Comparison of ENCODE assay signal across 14 cellular contexts in the genomic region with DNA sequence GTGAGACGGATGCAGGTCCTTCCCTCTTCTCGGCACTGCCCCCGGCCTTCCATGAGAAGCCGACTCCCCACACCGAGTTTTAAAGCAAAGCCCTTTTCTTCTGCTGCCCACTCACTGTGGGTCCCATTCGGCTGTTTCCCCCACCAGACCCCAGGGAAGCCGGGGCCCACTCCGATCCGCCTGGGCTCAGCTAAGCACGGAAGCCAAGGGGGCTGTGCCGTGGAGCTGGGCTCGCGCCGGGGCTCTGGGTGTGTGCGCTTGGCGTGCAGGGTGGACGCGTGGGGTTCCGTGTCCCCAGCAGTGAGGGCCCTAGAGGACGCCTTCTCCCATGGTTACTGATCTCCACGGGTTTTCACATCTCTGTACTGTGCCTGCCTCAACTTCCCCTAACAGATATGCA.
A peak's percentile ranks its signal among the peaks of the same experiment; 100 is the strongest.
DNase-seq lines count a peak whose midpoint lies in the region; ATAC-seq and TF ChIP-seq lines count a peak whose summit lies in the region.
"Had no signal": no experiment of that assay in that cellular context is flagged by ENCODE, and none has a peak within 500 bp of the region (broad histone marks: within the 10 kb centered on the region; RNA-seq: fewer than 3 reads in every experiment).

No MANE protein-coding gene starts in this region.

- H3K4me1 ChIP-seq in OCI-LY7 (ENCODE audit: insufficient read depth, low read length, poor library complexity, severe bottlenecking), result peaks cover 55% of the 10 kb centered on the region

- H3K27me3 Mint-ChIP-seq in activated naive CD8-positive, alpha-beta T cell treated with anti-CD3 and anti-CD28 coated beads, Interleukin-2, amount 50 U/mL, for 24 hours, result no peaks in the 10 kb centered on the region
- no peaks in the 10 kb centered on the region for H3K27me3 Mint-ChIP-seq in activated naive CD8-positive, alpha-beta T cell treated with anti-CD3 and anti-CD28 coated beads for 36 hours
- peaks cover 0 to 10% (median 4%) of the 10 kb centered on the region in 3 donors for H3K27me3 Mint-ChIP-seq in immature natural killer cell (ENCODE audit: low read depth in 3 of 3)
- H3K27me3 Mint-ChIP-seq: CD4-positive, alpha-beta memory T cell had no signal

- ATAC-seq in activated naive CD8-positive, alpha-beta T cell treated with anti-CD3 and anti-CD28 coated beads, Interleukin-2, amount 50 U/mL, for 24 hours, result no peak
- ATAC-seq in HG03354 (IDR thresholded peaks at IDR 0.05; ENCODE audit: poor library complexity, severe bottlenecking, unreplicated experiment), result no peak
- ATAC-seq: PC-3 had no signal

- no peaks in the 10 kb centered on the region for H3K9me2 ChIP-seq in OCI-LY7 (ENCODE audit: insufficient read depth, low read length)

- no peaks in the 10 kb centered on the region for H3K9me3 ChIP-seq in OCI-LY7 (ENCODE audit: low read length)

- H3K27ac ChIP-seq in OCI-LY7 (ENCODE audit: low read depth, low read length, poor library complexity, severe bottlenecking), result peak overlapping the region; percentile 99
- H3K27ac ChIP-seq: RWPE1 had no signal

- CTCF ChIA-PET in OCI-LY7 (lab: Charles Lee; ENCODE audit: unreplicated experiment), result interaction anchor here (1.8 kb wide), 1 partner anchor 28 kb away, joined by 6 read pairs; no protein-coding TSS in a partner anchor

- H3K4me3 Mint-ChIP-seq in activated naive CD8-positive, alpha-beta T cell treated with anti-CD3 and anti-CD28 coated beads, Interleukin-2, amount 50 U/mL, for 24 hours, result no peak overlapping the region
- no peak overlapping the region for H3K4me3 Mint-ChIP-seq in activated naive CD8-positive, alpha-beta T cell treated with anti-CD3 and anti-CD28 coated beads for 36 hours
- H3K4me3 Mint-ChIP-seq in immature natural killer cell, result no peak overlapping the region
- H3K4me3 Mint-ChIP-seq: CD4-positive, alpha-beta memory T cell; HFFc6 had no signal

- BruUV-seq in OCI-LY7 (replicated peaks; lab: Mats Ljungman, UMichigan), result no TSS peak

- in situ Hi-C loops in ACHN (cut with HindIII; ENCODE audit: low pct_ligation_motif_present, low pct_unique_long_range_greater_than_20kb, low sequenced_read_pairs), result no loop called here

- H2AFZ ChIP-seq in OCI-LY7 (ENCODE audit: low read length), result no peak overlapping the region

- H3K27ac Mint-ChIP-seq in activated naive CD8-positive, alpha-beta T cell treated with anti-CD3 and anti-CD28 coated beads, Interleukin-2, amount 50 U/mL, for 24 hours, result peak overlapping the region; percentile 32
- no peak overlapping the region for H3K27ac Mint-ChIP-seq in activated naive CD8-positive, alpha-beta T cell treated with anti-CD3 and anti-CD28 coated beads for 36 hours
- peak overlapping the region in 5 of 6 donors; percentile 23 to 85 (median 55) for H3K27ac Mint-ChIP-seq in immature natural killer cell
- H3K27ac Mint-ChIP-seq: HFFc6 had no signal

- intact Hi-C loops in OCI-LY7 (cut with micrococcal nuclease; ENCODE audit: unreplicated experiment), result no loop called here

- H4K20me1 ChIP-seq in OCI-LY7 (ENCODE audit: insufficient read depth, low read length), result no peaks in the 10 kb centered on the region

- DNase-seq in activated naive CD8-positive, alpha-beta T cell treated with anti-CD3 and anti-CD28 coated beads, Interleukin-2, amount 50 U/mL, for 24 hours, result no peak
- no peak for DNase-seq in activated naive CD8-positive, alpha-beta T cell treated with anti-CD3 and anti-CD28 coated beads for 36 hours
- no peak for DNase-seq in OCI-LY7 (ENCODE audit: low spot score)
- no peak for DNase-seq in immature natural killer cell
- no peak for DNase-seq in ACHN
- DNase-seq in SW480 (ENCODE audit: low spot score), result no peak
- DNase-seq: CD4-positive, alpha-beta memory T cell; HFFc6; NCI-H187 treated with DMSO at 0.1 percent for 48 hours; NCI-H446; NCI-H69; PC-3 had no signal

- POLR2A ChIA-PET in OCI-LY7 (lab: Charles Lee), result interaction anchor here (0.5 kb wide), 1 partner anchor 58 kb away, joined by 4 read pairs; no protein-coding TSS in a partner anchor

- H3K9me3 Mint-ChIP-seq in activated naive CD8-positive, alpha-beta T cell treated with anti-CD3 and anti-CD28 coated beads, Interleukin-2, amount 50 U/mL, for 24 hours, result no peaks in the 10 kb centered on the region
- no peaks in the 10 kb centered on the region for H3K9me3 Mint-ChIP-seq in activated naive CD8-positive, alpha-beta T cell treated with anti-CD3 and anti-CD28 coated beads for 36 hours
- H3K9me3 Mint-ChIP-seq in immature natural killer cell, result no peaks in the 10 kb centered on the region
- H3K9me3 Mint-ChIP-seq: CD4-positive, alpha-beta memory T cell; HFFc6 had no signal

- H3K36me3 ChIP-seq in OCI-LY7 (ENCODE audit: insufficient read depth, low read length), result peaks cover 57% of the 10 kb centered on the region

- H3K4me1 Mint-ChIP-seq in activated naive CD8-positive, alpha-beta T cell treated with anti-CD3 and anti-CD28 coated beads, Interleukin-2, amount 50 U/mL, for 24 hours, result peaks cover 25% of the 10 kb centered on the region
- H3K4me1 Mint-ChIP-seq in activated naive CD8-positive, alpha-beta T cell treated with anti-CD3 and anti-CD28 coated beads for 36 hours, result peaks cover 12% of the 10 kb centered on the region
- peaks cover 20 to 26% of the 10 kb centered on the region in 2 donors for H3K4me1 Mint-ChIP-seq in immature natural killer cell

- H3K4me3 ChIP-seq in OCI-LY7 (ENCODE audit: low read depth, low read length, poor library complexity, severe bottlenecking), result no peak overlapping the region

- peaks cover 13% of the 10 kb centered on the region for H3K36me3 Mint-ChIP-seq in activated naive CD8-positive, alpha-beta T cell treated with anti-CD3 and anti-CD28 coated beads, Interleukin-2, amount 50 U/mL, for 24 hours (ENCODE audit: low read depth)
- H3K36me3 Mint-ChIP-seq in activated naive CD8-positive, alpha-beta T cell treated with anti-CD3 and anti-CD28 coated beads for 36 hours, result peaks cover 2% of the 10 kb centered on the region
- peaks cover 0 to 6% (median 4%) of the 10 kb centered on the region in 3 donors for H3K36me3 Mint-ChIP-seq in immature natural killer cell

- TF ChIP-seq CTCF in OCI-LY7 (conservative IDR thresholded peaks at IDR 0.05; ENCODE audit: low read length), result no peak

- peak overlapping the region; percentile 70; the same call in 1 of the 2 replicates for H3K4me2 ChIP-seq in OCI-LY7 (ENCODE audit: low read length)

- no peaks in the 10 kb centered on the region for H3K79me2 ChIP-seq in OCI-LY7 (ENCODE audit: insufficient read depth, low read depth, low read length)
